Comparison of ENCODE assay signal across 8 cellular contexts in the genomic region with DNA sequence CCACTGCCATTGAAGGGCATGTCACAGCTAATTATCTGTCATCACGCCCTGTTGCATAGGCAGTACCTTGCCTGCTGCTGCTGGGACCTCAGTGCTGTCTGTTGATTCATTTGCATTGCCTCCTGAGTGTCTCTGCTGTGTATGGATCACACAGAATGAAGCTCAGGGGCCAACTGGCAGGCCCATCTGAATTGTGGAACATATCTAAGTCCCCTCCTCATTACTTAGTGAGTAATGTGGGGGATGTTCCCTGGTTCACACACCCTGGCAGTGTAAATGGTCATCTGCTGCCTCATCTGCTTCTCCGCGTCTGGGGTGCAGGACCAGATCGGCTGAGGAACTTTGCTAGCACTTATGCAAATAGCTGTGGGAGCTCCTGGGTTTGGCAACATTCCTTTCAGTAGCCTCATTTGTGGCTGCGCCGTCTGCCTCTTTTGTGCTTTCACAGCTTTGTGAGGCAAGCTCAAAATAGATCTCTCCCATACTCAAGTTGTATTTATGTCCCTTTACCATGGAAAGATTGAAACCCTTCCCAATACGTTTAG. TPM values are rescaled to one million over a fixed set of nuclear protein-coding genes. Genes with fewer than 3 reads are reported as not detected.
DNase-seq lines count a peak whose midpoint lies in the region; ATAC-seq lines count a peak whose summit lies in the region.
"Had no signal": no experiment of that assay in that cellular context is flagged by ENCODE, and none has a peak within 500 bp of the region (broad histone marks: within the 10 kb centered on the region; RNA-seq: fewer than 3 reads in every experiment).

No MANE protein-coding gene starts in this region.

- peaks cover 12% of the 10 kb centered on the region for H3K4me1 ChIP-seq in HUES64 (ENCODE audit: insufficient read depth, low read length)

- no peaks in the 10 kb centered on the region for H3K27me3 ChIP-seq in HUES64 (ENCODE audit: insufficient read depth, low read length)

- no peaks in the 10 kb centered on the region for H3K9me3 ChIP-seq in HUES64 (ENCODE audit: insufficient read depth, low read depth, low read length)

- WGBS in HUES64 = 15% methylated on average over 6 of the region's 7 CpGs

- H3K4me3 ChIP-seq in HUES64 (ENCODE audit: low read length) = peak overlapping the region; percentile 32

- peak overlapping the region; percentile 52 for H3K27ac ChIP-seq in HUES64 (ENCODE audit: low read depth, low read length)

- intact Hi-C loops in left ventricle myocardium superior (cut with micrococcal nuclease) = loop anchor here (2.0 kb wide), 1 partner anchor 370 kb away; no protein-coding TSS in a partner anchor
- intact Hi-C loops in left colon (cut with DNase I, micrococcal nuclease) = no loop called here

- DNase-seq in UCSD-AML1 (lab: John Stamatoyannopoulos, UW; ENCODE audit: unreplicated experiment) (peak; percentile 11), left ventricle myocardium superior (peak; percentile 23), renal cortical epithelial cell (ENCODE audit: low read depth) (peak; percentile 81), ACHN (no peak), NCI-H774 (lab: John Stamatoyannopoulos, UW) (no peak), left colon (no peak)

- peak overlapping the region; percentile 28; the same call in 1 of the 2 replicates for H3K9ac ChIP-seq in HUES64 (ENCODE audit: low read depth, low read length)

- ATAC-seq in left ventricle myocardium superior (peak; percentile 69), left colon (no peak)
- ATAC-seq: stimulated activated effector memory CD8-positive, alpha-beta T cell treated with anti-CD3 and anti-CD28 coated beads, Interleukin-12 subunit alpha, Interleukin-12 subunit beta, amount 100 ng/mL, for 72 hours had no signal

- no peaks in the 10 kb centered on the region for H3K36me3 ChIP-seq in HUES64 (ENCODE audit: insufficient read depth, low read length)

- in situ Hi-C loops in ACHN (cut with HindIII; ENCODE audit: low pct_ligation_motif_present, low pct_unique_long_range_greater_than_20kb, low sequenced_read_pairs) = no loop called here

RNA-seq across cellular contexts. Expression of a gene that starts 25.4 kb away (rescaled TPM):
- 0.15 TPM for polyA plus RNA-seq in HUES64 (2013, experiment 1 of 2)
- 0.44 TPM for polyA plus RNA-seq in HUES64 (2013, experiment 2 of 2)
- total RNA-seq in left ventricle myocardium superior (43.8 TPM), renal cortical epithelial cell (0.45 and 0.52 TPM in 2 replicates), left colon (1 to 10 TPM in 1 of 2 donors, under 1 TPM in 1; 0.40 to 1.9 TPM)

RNA-seq across cellular contexts. Expression of a gene that starts 56.3 kb away (rescaled TPM):
- 0.35 TPM for polyA plus RNA-seq in HUES64 (2013, experiment 1 of 2)
- polyA plus RNA-seq in HUES64 (2013, experiment 2 of 2) = 0.38 TPM
- total RNA-seq in left ventricle myocardium superior = 2.4 TPM
- 7.3 and 9.4 TPM in 2 replicates for total RNA-seq in renal cortical epithelial cell
- total RNA-seq in left colon = 10 to 100 TPM; 26.6 to 29.8 TPM

Comparison
In these comparisons a context has a peak if more than half of its experiments do, and no peak if none do; other contexts are left out.
1. DNase-seq: peak in UCSD-AML1 (single experiment), left ventricle myocardium superior (single experiment) and renal cortical epithelial cell (single experiment); none in ACHN (single experiment), NCI-H774 (single experiment) and left colon (0 of 2).
2. RNA of a gene that starts 25.4 kb away (total RNA-seq): 43.8 TPM in left ventricle myocardium superior (single experiment); 0.40 to 1.9 TPM in left colon and 0.45 to 0.52 TPM in renal cortical epithelial cell; every median in the first group is over 10 times any median in the second.